In genomic region chrX:127762663-127763062, GRCh38 we compare ENCODE assay signal across 11 cellular contexts.
"Had no signal": no experiment of that assay in that cellular context is flagged by ENCODE, and none has a peak within 500 bp of the region (broad histone marks: within the 10 kb centered on the region; RNA-seq: fewer than 3 reads in every experiment).

No MANE protein-coding gene starts in this region.

- H3K36me3 ChIP-seq: HAP-1 had no signal

- H3K9me3 ChIP-seq: HAP-1 had no signal

- DNase-seq: GM23248, GOT3, H7, H9, HCEC 1CT, HFFc6 had no signal

- FAIRE-seq: H1, H54 had no signal

- H3K9ac ChIP-seq: GM23248 had no signal

- H2AFZ ChIP-seq: GM23248, GM23338 had no signal

- H3K4me1 ChIP-seq: HAP-1 had no signal

- ATAC-seq: GM23338, HCT116 had no signal

- H3K4me3 ChIP-seq: GM23248, GM23338, HAP-1 had no signal

- H3K27ac ChIP-seq: GM23248 had no signal

- H3K4me2 ChIP-seq: GM23338 had no signal
